ENCODE assay signal across 30 cellular contexts in genomic region chr16:14051110-14051729, GRCh38. TPM values are rescaled to one million over a fixed set of nuclear protein-coding genes. Genes with fewer than 3 reads are reported as not detected.
A peak's percentile ranks its signal among the peaks of the same experiment; 100 is the strongest.
DNase-seq lines count a peak whose midpoint lies in the region; ATAC-seq, FAIRE-seq and TF ChIP-seq lines count a peak whose summit lies in the region.
"Had no signal": no experiment of that assay in that cellular context is flagged by ENCODE, and none has a peak within 500 bp of the region (broad histone marks: within the 10 kb centered on the region; RNA-seq: fewer than 3 reads in every experiment).

No MANE protein-coding gene starts in this region.

- no peak overlapping the region for H3K4me2 ChIP-seq in HepG2 (ENCODE audit: low read depth, low read length)
- no peak overlapping the region for H3K4me2 ChIP-seq in K562 (ENCODE audit: insufficient read depth, low read length)

- no peak for TF ChIP-seq RAD21 in HepG2 (CRISPR knock-in tag; IDR thresholded peaks at IDR 0.05)
- TF ChIP-seq RAD21 in K562 (CRISPR knock-in tag; conservative IDR thresholded peaks at IDR 0.05 in 1 of 2, IDR thresholded peaks at IDR 0.05 in 1 of 2): no peak

- FAIRE-seq in HepG2 (lab: Jason Lieb, UNC) (no peak), K562 (lab: Jason Lieb, UNC) (no peak)
- FAIRE-seq: H54, islet of Langerhans had no signal

- H3K4me1 ChIP-seq in HepG2 (ENCODE audit: insufficient read depth, low read length): peaks cover 10% of the 10 kb centered on the region
- H3K4me1 ChIP-seq in right lobe of liver: no peaks in the 10 kb centered on the region
- H3K4me1 ChIP-seq in K562 (replicated peaks in 1 of 2; ENCODE audit: control insufficient read depth in 2 of 2, insufficient read depth in 2 of 2, low read length in 2 of 2): no peaks in the 10 kb centered on the region; a peak in 1 of 5 replicates
- no peaks in the 10 kb centered on the region for H3K4me1 ChIP-seq in left lung

- CTCF ChIA-PET in HepG2 (lab: Yijun Ruan, JAX; ENCODE audit: low intra/inter-chr PET ratio, low total read pairs) (no interaction called here), K562 (lab: Yijun Ruan, JAX; ENCODE audit: low intra/inter-chr PET ratio) (no interaction called here)

- TF ChIP-seq CTCF in HepG2 (CRISPR knock-in tag; IDR thresholded peaks at IDR 0.05) (no peak), right lobe of liver (IDR thresholded peaks at IDR 0.05) (no peak), K562 (IDR thresholded peaks at IDR 0.05 in 2 of 3, conservative IDR thresholded peaks at IDR 0.05 in 1 of 3; ENCODE audit: insufficient read depth in 2 of 3, low read depth in 1 of 3, low read length in 3 of 3) (no peak), left lung (IDR thresholded peaks at IDR 0.05) (no peak)

- H3K36me3 ChIP-seq in HepG2 (replicated peaks in 1 of 2; ENCODE audit: control insufficient read depth in 1 of 2, insufficient read depth in 2 of 2, low read length in 2 of 2) (no peaks in the 10 kb centered on the region), right lobe of liver (no peaks in the 10 kb centered on the region), K562 (ENCODE audit: control insufficient read depth, insufficient read depth, low read length) (no peaks in the 10 kb centered on the region), left lung (no peaks in the 10 kb centered on the region)
- H3K36me3 ChIP-seq: thyroid gland, WERI-Rb-1 had no signal

- POLR2A ChIA-PET in HepG2 (lab: Yijun Ruan, JAX) (no interaction called here), K562 (lab: Yijun Ruan, JAX) (no interaction called here)

- H3K27me3 ChIP-seq in HepG2 (ENCODE audit: control insufficient read depth in 1 of 2, insufficient read depth in 2 of 2, low read length in 2 of 2) (peaks cover 2 to 6% of the 10 kb centered on the region in 2 experiments; a peak in 1 of 5 replicates), right lobe of liver (no peaks in the 10 kb centered on the region), K562 (ENCODE audit: control insufficient read depth in 2 of 2, insufficient read depth in 2 of 2, low read length in 2 of 2) (peaks cover 11 to 32% of the 10 kb centered on the region in 2 experiments; a peak in 3 of 5 replicates), left lung (no peaks in the 10 kb centered on the region)
- H3K27me3 ChIP-seq: thyroid gland had no signal

- no peak overlapping the region for H3K4me3 ChIP-seq in HepG2 (replicated peaks in 1 of 3; ENCODE audit: insufficient read depth in 1 of 3, low read depth in 2 of 3, low read length in 3 of 3)
- H3K4me3 ChIP-seq in right lobe of liver: no peak overlapping the region
- H3K4me3 ChIP-seq in K562: no peak overlapping the region
- no peak overlapping the region for H3K4me3 ChIP-seq in left lung
- H3K4me3 ChIP-seq: thyroid gland had no signal

- H3K79me2 ChIP-seq in HepG2 (ENCODE audit: insufficient read depth, low read length) (no peaks in the 10 kb centered on the region), K562 (ENCODE audit: control insufficient read depth, insufficient read depth, low read length) (no peaks in the 10 kb centered on the region)

- no peak overlapping the region for H2AFZ ChIP-seq in HepG2 (ENCODE audit: low read length)
- H2AFZ ChIP-seq in K562 (ENCODE audit: low read depth, low read length): no peak overlapping the region

- H3K9me3 ChIP-seq in HepG2 (ENCODE audit: low read length) (no peaks in the 10 kb centered on the region), right lobe of liver (no peaks in the 10 kb centered on the region), K562 (replicated peaks; ENCODE audit: control insufficient read depth, insufficient read depth, low read depth, low read length) (no peaks in the 10 kb centered on the region), left lung (no peaks in the 10 kb centered on the region)
- H3K9me3 ChIP-seq: thyroid gland had no signal

- H3K9ac ChIP-seq in HepG2 (ENCODE audit: insufficient read depth, low read depth, low read length) (no peak overlapping the region), K562 (ENCODE audit: insufficient read depth in 1 of 2, low read depth in 2 of 2, low read length in 2 of 2) (no peak overlapping the region)

- H4K20me1 ChIP-seq in HepG2 (ENCODE audit: insufficient read depth, low read length) (no peaks in the 10 kb centered on the region), K562 (replicated peaks; ENCODE audit: control insufficient read depth, insufficient read depth, low read length) (no peaks in the 10 kb centered on the region)

- in situ Hi-C loops in HepG2 (cut with HindIII; ENCODE audit: extremely low pct_ligation_motif_present, low pct_unique_long_range_greater_than_20kb): no loop called here
- in situ Hi-C loops in K562 (cut with MboI): no loop called here

- BruUV-seq in HepG2 (replicated peaks; lab: Mats Ljungman, UMichigan) (no TSS peak), K562 (replicated peaks; lab: Mats Ljungman, UMichigan) (no TSS peak)

- no peaks in the 10 kb centered on the region for H3K9me1 ChIP-seq in K562 (ENCODE audit: control insufficient read depth, insufficient read depth, low read length)

- H3K27ac ChIP-seq in HepG2 (ENCODE audit: extremely low read length, insufficient read depth, low read length) (no peak overlapping the region), right lobe of liver (no peak overlapping the region), K562 (ENCODE audit: extremely low read depth, low read depth, low read length) (no peak overlapping the region), left lung (no peak overlapping the region)
- H3K27ac ChIP-seq: thyroid gland, WERI-Rb-1 had no signal

- TF ChIP-seq POLR2A in HepG2 (IDR thresholded peaks at IDR 0.05; ENCODE audit: insufficient read depth in 1 of 2, low read depth in 2 of 2, low read length in 2 of 2) (no peak), right lobe of liver (IDR thresholded peaks at IDR 0.05) (no peak), K562 (conservative IDR thresholded peaks at IDR 0.05) (no peak)

- ATAC-seq in HepG2 (no peak), right lobe of liver (no peak), K562 (no peak), left lung (peak; percentile 18), HG03442 (IDR thresholded peaks at IDR 0.05; ENCODE audit: unreplicated experiment) (no peak), left lobe of liver (no peak)
- ATAC-seq: left ventricle myocardium superior, T-cell had no signal

- TF ChIP-seq EP300 in HepG2 (IDR thresholded peaks at IDR 0.05; ENCODE audit: low read depth in 2 of 2, low read length in 2 of 2): no peak
- TF ChIP-seq EP300 in HepG2 (CRISPR knock-in tag; IDR thresholded peaks at IDR 0.05; ENCODE audit: borderline replicate concordance): no peak
- TF ChIP-seq EP300 in K562 (IDR thresholded peaks at IDR 0.05; ENCODE audit: low read length): no peak

- no peak for DNase-seq in HepG2 (ENCODE audit: low spot score)
- no peak for DNase-seq in right lobe of liver
- DNase-seq in K562 (ENCODE audit: extremely low read depth in 1 of 4, low spot score in 3 of 4): no peak
- no peak for DNase-seq in left lung
- no peak for DNase-seq in RPMI8226
- DNase-seq in A172 (ENCODE audit: low spot score): no peak
- no peak for DNase-seq in left lobe of liver (ENCODE audit: low spot score)
- DNase-seq: activated CD4-positive, alpha-beta T cell treated with anti-CD3 and anti-CD28 coated beads for 48 hours; activated CD8-positive, alpha-beta memory T cell treated with anti-CD3 and anti-CD28 coated beads for 24 hours; activated effector memory CD4-positive, alpha-beta T cell treated with anti-CD3 and anti-CD28 coated beads, Interleukin-2, amount 50 U/mL, for 16 hours; activated naive CD8-positive, alpha-beta T cell treated with anti-CD3 and anti-CD28 coated beads for 36 hours; activated T-cell treated with anti-CD3 and anti-CD28 coated beads for 4 hours; anterior cingulate cortex; DND-41; left ventricle myocardium superior; naive B cell; NCI-H1092 treated with DMSO at 0.1 percent for 48 hours; NCI-H187; NCI-H2171 treated with DMSO at 0.1 percent for 48 hours; NCI-H510A; posterior cingulate gyrus; right cardiac atrium; stimulated activated CD4-positive, alpha-beta T cell treated with anti-CD3 and anti-CD28 coated beads, Interleukin-12 subunit alpha, Interleukin-12 subunit beta, amount 100 ng/mL, for 4 hours; stimulated activated CD4-positive, alpha-beta T cell treated with anti-CD3 and anti-CD28 coated beads, Interleukin-4, amount 100 ng/mL, for 24 hours; T-cell; thyroid gland; WERI-Rb-1 had no signal

- intact Hi-C loops in HepG2 (cut with micrococcal nuclease; ENCODE audit: unreplicated experiment) (no loop called here), right lobe of liver (cut with DNase I) (no loop called here), K562 (cut with micrococcal nuclease) (loop anchor here (10.0 kb wide), 1 partner anchor 76 kb away; no protein-coding TSS in a partner anchor), left lung (cut with DNase I) (no loop called here)

- WGBS in HepG2 (ENCODE audit: low lambda C conversion rate): 42% methylated on average over 5 of the region's 5 CpGs
- WGBS in right lobe of liver (ENCODE audit: insufficient coverage, low coverage, low lambda C conversion rate, missing lambda C conversion rate): 96% methylated on average over 3 of the region's 5 CpGs
- 2% methylated on average over 5 of the region's 5 CpGs for WGBS in K562 (ENCODE audit: insufficient coverage, low coverage, missing lambda C conversion rate)

RNA-seq across cellular contexts. Expression of gene MRTFB, which starts 19.9 kb away (rescaled TPM):
- total RNA-seq in HepG2 (2016; rRNA removed; fragmentation: Illumina TruSeq; extraction: Trizol): 11.4 and 17.3 TPM in 2 replicates
- 4.2 and 4.8 TPM in 2 replicates for total RNA-seq in HepG2 (2016; cell fraction: cytosol; rRNA removed; fragmentation: Illumina TruSeq; extraction: Trizol; ENCODE audit: low read depth)
- total RNA-seq in HepG2 (2016; cell fraction: insoluble cytoplasmic fraction; rRNA removed; fragmentation: Illumina TruSeq; extraction: Trizol): 10.8 and 15.0 TPM in 2 replicates
- total RNA-seq in HepG2 (2016; cell fraction: membrane; rRNA removed; fragmentation: Illumina TruSeq; extraction: Trizol): 7.1 and 8.5 TPM in 2 replicates
- total RNA-seq in HepG2 (2016; cell fraction: nucleus; rRNA removed; fragmentation: Illumina TruSeq; extraction: Trizol): 40.5 and 44.5 TPM in 2 replicates
- polyA plus RNA-seq in HepG2 (2011; rRNA removed): 13.1 and 14.0 TPM in 2 replicates
- polyA plus RNA-seq in HepG2 (2011; cell fraction: cytosol; rRNA removed): 8.5 and 10.2 TPM in 2 replicates
- polyA plus RNA-seq in HepG2 (2011; cell fraction: nucleus; rRNA removed): 39.1 and 43.0 TPM in 2 replicates
- 13.9 and 15.8 TPM in 2 replicates for polyA plus RNA-seq in HepG2 (2012)
- polyA plus RNA-seq in HepG2 (2016; cell fraction: cytosol; fragmentation: Illumina TruSeq; extraction: Trizol; ENCODE audit: low read depth): 1.2 and 1.9 TPM in 2 replicates
- polyA plus RNA-seq in HepG2 (2016; cell fraction: insoluble cytoplasmic fraction; fragmentation: Illumina TruSeq; extraction: Trizol; ENCODE audit: low read depth): 14.8 and 15.2 TPM in 2 replicates
- polyA plus RNA-seq in HepG2 (2016; cell fraction: membrane; fragmentation: Illumina TruSeq; extraction: Trizol; ENCODE audit: low read depth): 2.1 and 2.5 TPM in 2 replicates
- polyA plus RNA-seq in HepG2 (2016; cell fraction: nucleus; fragmentation: Illumina TruSeq; extraction: Trizol; ENCODE audit: insufficient read depth, low read depth): 23.7 and 31.6 TPM in 2 replicates
- 34.7 and 53.1 TPM in 2 replicates for polyA minus RNA-seq in HepG2 (2011; rRNA and poly(A)+ RNA removed; ENCODE audit: low replicate concordance)
- 14.7 and 19.0 TPM in 2 replicates for polyA minus RNA-seq in HepG2 (2011; cell fraction: cytosol; rRNA and poly(A)+ RNA removed)
- polyA minus RNA-seq in HepG2 (2011; cell fraction: nucleus; rRNA and poly(A)+ RNA removed): 94.1 and 111 TPM in 2 replicates
- 10 to 100 TPM; 15.7 to 23.9 (median 18.6) TPM for total RNA-seq in right lobe of liver
- total RNA-seq in K562 (2011; cell fraction: chromatin; rRNA removed; ENCODE audit: low replicate concordance): 24.0 and 65.8 TPM in 2 replicates
- total RNA-seq in K562 (2011; cell fraction: nucleolus; rRNA removed): 12.0 and 13.7 TPM in 2 replicates
- 31.4 and 57.9 TPM in 2 replicates for total RNA-seq in K562 (2011; cell fraction: nucleoplasm; rRNA removed)
- 6.4 and 6.8 TPM in 2 replicates for total RNA-seq in K562 (2014; rRNA removed)
- 7.0 and 7.6 TPM in 2 replicates for total RNA-seq in K562 (2014; rRNA removed; fragmentation: Illumina TruSeq; extraction: Trizol)
- 6.7 and 6.8 TPM in 2 replicates for total RNA-seq in K562 (2015; rRNA removed; fragmentation: Illumina TruSeq; extraction: Trizol)
- total RNA-seq in K562 (2021): 10.7 and 12.7 TPM in 2 replicates
- polyA plus RNA-seq in K562 (2011; rRNA removed): 6.6 and 8.1 TPM in 2 replicates
- polyA plus RNA-seq in K562 (2011; cell fraction: cytosol; rRNA removed): 5.5 and 6.9 TPM in 2 replicates
- 25.2 and 37.8 TPM in 2 replicates for polyA plus RNA-seq in K562 (2011; cell fraction: nucleus; rRNA removed)
- polyA plus RNA-seq in K562 (2012): 6.7 and 11.7 TPM in 2 replicates
- polyA plus RNA-seq in K562 (2014; fragmentation: Illumina TruSeq; extraction: Trizol): 10.2 and 10.4 TPM in 2 replicates
- polyA plus RNA-seq in K562 (2014; fragmentation: Nextera tagmentation; extraction: Ambion mirVana): 1 to 10 TPM; 2.2 to 2.3 TPM
- 5.1 and 7.9 TPM in 2 replicates for polyA plus RNA-seq in K562 (2014; rRNA removed)
- 13.0 and 16.7 TPM in 2 replicates for polyA minus RNA-seq in K562 (2011; rRNA and poly(A)+ RNA removed)
- 4.1 and 5.9 TPM in 2 replicates for polyA minus RNA-seq in K562 (2011; cell fraction: cytosol; rRNA and poly(A)+ RNA removed)
- 15.5 and 24.1 TPM in 2 replicates for polyA minus RNA-seq in K562 (2011; cell fraction: nucleus; rRNA and poly(A)+ RNA removed)
- 10 to 100 TPM; 46.2 to 48.9 TPM for total RNA-seq in left lung
- total RNA-seq in A172 (2014; rRNA removed; shearing (Covaris generic)): 8.5 and 10.2 TPM in 2 replicates
- total RNA-seq in left lobe of liver: 18.5 TPM

Comparison
In these comparisons a context has a peak if more than half of its experiments do, and no peak if none do; other contexts are left out.
1. Of the 241 proteins assayed by ChIP-seq in both HepG2 and K562: peak only in HepG2: FOXK2, NBN, NFRKB, PHB2, RFX1 and ZNF282; only in K562: ARID2 and EHMT2; in both: none; in neither: 225; mixed calls (peak in some experiments, not most) for 8.